Comparison of ENCODE assay signal across 1 cellular context in the genomic region with DNA sequence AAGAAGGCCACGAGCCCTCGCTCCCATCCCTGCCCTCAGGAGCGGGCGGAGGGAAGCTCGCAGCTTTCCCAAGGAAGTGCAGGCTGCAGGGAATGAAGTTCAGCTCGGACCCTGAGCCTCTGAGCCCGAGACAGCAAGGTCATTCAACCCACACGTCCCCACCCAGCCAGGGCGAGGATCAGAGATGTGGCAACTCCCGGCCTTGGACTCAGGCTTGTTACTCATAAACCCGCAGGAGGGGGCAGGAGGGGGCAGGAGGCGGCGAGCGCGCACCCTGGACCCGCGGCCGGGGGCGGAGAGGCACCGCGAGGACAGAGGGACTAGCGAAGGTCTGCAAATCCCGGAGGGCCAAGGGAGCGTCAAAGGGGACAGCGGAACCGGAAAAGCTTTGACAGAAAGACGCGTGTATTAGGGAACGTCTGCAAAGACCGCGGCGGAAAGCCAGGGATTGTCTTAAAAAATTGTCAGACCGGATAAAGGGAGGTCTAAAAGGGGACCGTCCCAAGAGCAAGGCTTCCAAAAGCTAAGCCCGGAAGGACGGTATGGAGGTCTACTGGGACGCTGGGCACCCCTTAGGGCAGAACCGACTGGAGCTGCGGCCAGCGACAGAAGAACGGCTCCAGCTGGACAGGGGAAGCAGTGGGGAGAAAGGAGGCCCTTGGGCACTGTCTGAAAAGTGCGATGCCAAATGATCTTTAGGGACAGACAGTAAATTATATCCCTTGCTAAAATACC.
TF ChIP-seq lines count a peak whose summit lies in the region.

No MANE protein-coding gene starts in this region.

TF ChIP-seq in HepG2, 621 proteins besides CTCF, POLR2A, EP300 and RAD21 (continued from another document and continues in another):
- TF ChIP-seq, protein P1, sequence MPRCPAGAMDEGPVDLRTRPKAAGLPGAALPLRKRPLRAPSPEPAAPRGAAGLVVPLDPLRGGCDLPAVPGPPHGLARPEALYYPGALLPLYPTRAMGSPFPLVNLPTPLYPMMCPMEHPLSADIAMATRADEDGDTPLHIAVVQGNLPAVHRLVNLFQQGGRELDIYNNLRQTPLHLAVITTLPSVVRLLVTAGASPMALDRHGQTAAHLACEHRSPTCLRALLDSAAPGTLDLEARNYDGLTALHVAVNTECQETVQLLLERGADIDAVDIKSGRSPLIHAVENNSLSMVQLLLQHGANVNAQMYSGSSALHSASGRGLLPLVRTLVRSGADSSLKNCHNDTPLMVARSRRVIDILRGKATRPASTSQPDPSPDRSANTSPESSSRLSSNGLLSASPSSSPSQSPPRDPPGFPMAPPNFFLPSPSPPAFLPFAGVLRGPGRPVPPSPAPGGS (CRISPR knock-in tag; IDR thresholded peaks at IDR 0.05), result peak; percentile 63
- peak; percentile 90 for TF ChIP-seq ZNF883 (CRISPR knock-in tag; IDR thresholded peaks at IDR 0.05; ENCODE audit: not compliant biosample characterization)
- peak; percentile 98 for TF ChIP-seq ZNF331 (CRISPR knock-in tag; IDR thresholded peaks at IDR 0.05)
- TF ChIP-seq ZNF781 (CRISPR knock-in tag; IDR thresholded peaks at IDR 0.05; ENCODE audit: borderline replicate concordance, not compliant biosample characterization), result no peak
- peak; percentile 100 for TF ChIP-seq PAXIP1 (CRISPR knock-in tag; conservative IDR thresholded peaks at IDR 0.05)
- TF ChIP-seq ONECUT2 (CRISPR knock-in tag; IDR thresholded peaks at IDR 0.05), result peak; percentile 44; the same call in 1 of the 2 replicates
- TF ChIP-seq ZFP82 (CRISPR knock-in tag; IDR thresholded peaks at IDR 0.05; ENCODE audit: borderline replicate concordance), result no peak
- peak; percentile 98 for TF ChIP-seq ZNF501 (CRISPR knock-in tag; IDR thresholded peaks at IDR 0.05)
- TF ChIP-seq PLSCR1 (CRISPR knock-in tag; IDR thresholded peaks at IDR 0.05; ENCODE audit: borderline replicate concordance), result no peak
- TF ChIP-seq, protein P2, sequence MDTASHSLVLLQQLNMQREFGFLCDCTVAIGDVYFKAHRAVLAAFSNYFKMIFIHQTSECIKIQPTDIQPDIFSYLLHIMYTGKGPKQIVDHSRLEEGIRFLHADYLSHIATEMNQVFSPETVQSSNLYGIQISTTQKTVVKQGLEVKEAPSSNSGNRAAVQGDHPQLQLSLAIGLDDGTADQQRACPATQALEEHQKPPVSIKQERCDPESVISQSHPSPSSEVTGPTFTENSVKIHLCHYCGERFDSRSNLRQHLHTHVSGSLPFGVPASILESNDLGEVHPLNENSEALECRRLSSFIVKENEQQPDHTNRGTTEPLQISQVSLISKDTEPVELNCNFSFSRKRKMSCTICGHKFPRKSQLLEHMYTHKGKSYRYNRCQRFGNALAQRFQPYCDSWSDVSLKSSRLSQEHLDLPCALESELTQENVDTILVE (CRISPR knock-in tag; IDR thresholded peaks at IDR 0.05), result peak; percentile 97
- peak; percentile 98 for TF ChIP-seq ZNF615 (CRISPR knock-in tag; IDR thresholded peaks at IDR 0.05; ENCODE audit: borderline replicate concordance)
- TF ChIP-seq, protein P3, sequence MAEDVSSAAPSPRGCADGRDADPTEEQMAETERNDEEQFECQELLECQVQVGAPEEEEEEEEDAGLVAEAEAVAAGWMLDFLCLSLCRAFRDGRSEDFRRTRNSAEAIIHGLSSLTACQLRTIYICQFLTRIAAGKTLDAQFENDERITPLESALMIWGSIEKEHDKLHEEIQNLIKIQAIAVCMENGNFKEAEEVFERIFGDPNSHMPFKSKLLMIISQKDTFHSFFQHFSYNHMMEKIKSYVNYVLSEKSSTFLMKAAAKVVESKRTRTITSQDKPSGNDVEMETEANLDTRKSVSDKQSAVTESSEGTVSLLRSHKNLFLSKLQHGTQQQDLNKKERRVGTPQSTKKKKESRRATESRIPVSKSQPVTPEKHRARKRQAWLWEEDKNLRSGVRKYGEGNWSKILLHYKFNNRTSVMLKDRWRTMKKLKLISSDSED (CRISPR knock-in tag; IDR thresholded peaks at IDR 0.05), result no peak; the same call in 1 of the 2 replicates
- peak; percentile 78; the same call in 1 of the 2 replicates for TF ChIP-seq SMAD9 (CRISPR knock-in tag; IDR thresholded peaks at IDR 0.05)
- peak; percentile 96 for TF ChIP-seq FOSL2 (CRISPR knock-in tag; IDR thresholded peaks at IDR 0.05)
- TF ChIP-seq RORA (CRISPR knock-in tag; IDR thresholded peaks at IDR 0.05), result no peak
- peak; percentile 100 for TF ChIP-seq CEBPB (IDR thresholded peaks at IDR 0.05; ENCODE audit: borderline replicate concordance, low read depth, low read length)
- TF ChIP-seq ZNF432 (CRISPR knock-in tag; IDR thresholded peaks at IDR 0.05; ENCODE audit: borderline replicate concordance), result no peak
- peak; percentile 97; the same call in 1 of the 2 replicates for TF ChIP-seq ZNF839 (CRISPR knock-in tag; IDR thresholded peaks at IDR 0.05; ENCODE audit: borderline replicate concordance)
- TF ChIP-seq ZNF552 (CRISPR knock-in tag; IDR thresholded peaks at IDR 0.05; ENCODE audit: borderline replicate concordance), result peak; percentile 95; the same call in 1 of the 2 replicates
- TF ChIP-seq PTBP1 (IDR thresholded peaks at IDR 0.05; ENCODE audit: low read depth, low read length, poor library complexity, severe bottlenecking), result no peak
- TF ChIP-seq, protein P4, sequence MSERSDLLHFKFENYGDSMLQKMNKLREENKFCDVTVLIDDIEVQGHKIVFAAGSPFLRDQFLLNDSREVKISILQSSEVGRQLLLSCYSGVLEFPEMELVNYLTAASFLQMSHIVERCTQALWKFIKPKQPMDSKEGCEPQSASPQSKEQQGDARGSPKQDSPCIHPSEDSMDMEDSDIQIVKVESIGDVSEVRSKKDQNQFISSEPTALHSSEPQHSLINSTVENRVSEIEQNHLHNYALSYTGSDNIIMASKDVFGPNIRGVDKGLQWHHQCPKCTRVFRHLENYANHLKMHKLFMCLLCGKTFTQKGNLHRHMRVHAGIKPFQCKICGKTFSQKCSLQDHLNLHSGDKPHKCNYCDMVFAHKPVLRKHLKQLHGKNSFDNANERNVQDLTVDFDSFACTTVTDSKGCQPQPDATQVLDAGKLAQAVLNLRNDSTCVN (CRISPR knock-in tag; IDR thresholded peaks at IDR 0.05; ENCODE audit: borderline replicate concordance), result peak; percentile 81
- peak; percentile 98 for TF ChIP-seq ZBTB4 (CRISPR knock-in tag; IDR thresholded peaks at IDR 0.05; ENCODE audit: borderline replicate concordance)
- peak; percentile 99 for TF ChIP-seq POGK (CRISPR knock-in tag; conservative IDR thresholded peaks at IDR 0.05)
- TF ChIP-seq ZNF337 (CRISPR knock-in tag; IDR thresholded peaks at IDR 0.05; ENCODE audit: borderline replicate concordance, low read depth), result peak; percentile 78
- peak; percentile 93 for TF ChIP-seq SIX4 (CRISPR knock-in tag; IDR thresholded peaks at IDR 0.05)
- no peak for TF ChIP-seq SOX6 (IDR thresholded peaks at IDR 0.05)
- peak; percentile 97 for TF ChIP-seq SOX6 (CRISPR knock-in tag; IDR thresholded peaks at IDR 0.05)
- peak; percentile 84 for TF ChIP-seq BRF2 (CRISPR knock-in tag; IDR thresholded peaks at IDR 0.05)
- TF ChIP-seq ZNF792 (CRISPR knock-in tag; IDR thresholded peaks at IDR 0.05), result peak; percentile 99
- TF ChIP-seq SP1 (IDR thresholded peaks at IDR 0.05), result no peak
- TF ChIP-seq SP1 (CRISPR knock-in tag; IDR thresholded peaks at IDR 0.05), result peak; percentile 76
- TF ChIP-seq, protein P5, sequence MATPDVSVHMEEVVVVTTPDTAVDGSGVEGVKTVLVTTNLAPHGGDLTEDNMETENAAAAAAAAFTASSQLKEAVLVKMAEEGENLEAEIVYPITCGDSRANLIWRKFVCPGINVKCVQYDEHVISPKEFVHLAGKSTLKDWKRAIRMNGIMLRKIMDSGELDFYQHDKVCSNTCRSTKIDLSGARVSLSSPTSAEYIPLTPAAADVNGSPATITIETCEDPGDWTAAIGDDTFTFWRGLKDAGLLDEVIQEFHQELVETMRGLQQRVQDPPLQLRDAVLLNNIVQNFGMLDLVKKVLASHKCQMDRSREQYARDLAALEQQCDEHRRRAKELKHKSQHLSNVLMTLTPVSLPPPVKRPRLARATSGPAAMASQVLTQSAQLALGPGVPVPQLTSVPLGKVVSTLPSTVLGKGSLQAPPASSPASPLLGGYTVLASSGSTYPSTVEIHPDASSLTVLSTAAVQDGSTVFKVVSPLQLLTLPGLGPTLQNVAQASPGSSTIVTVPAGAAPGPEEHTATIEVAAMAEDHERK (CRISPR knock-in tag; IDR thresholded peaks at IDR 0.05; ENCODE audit: low read depth), result no peak
- TF ChIP-seq, protein P6, sequence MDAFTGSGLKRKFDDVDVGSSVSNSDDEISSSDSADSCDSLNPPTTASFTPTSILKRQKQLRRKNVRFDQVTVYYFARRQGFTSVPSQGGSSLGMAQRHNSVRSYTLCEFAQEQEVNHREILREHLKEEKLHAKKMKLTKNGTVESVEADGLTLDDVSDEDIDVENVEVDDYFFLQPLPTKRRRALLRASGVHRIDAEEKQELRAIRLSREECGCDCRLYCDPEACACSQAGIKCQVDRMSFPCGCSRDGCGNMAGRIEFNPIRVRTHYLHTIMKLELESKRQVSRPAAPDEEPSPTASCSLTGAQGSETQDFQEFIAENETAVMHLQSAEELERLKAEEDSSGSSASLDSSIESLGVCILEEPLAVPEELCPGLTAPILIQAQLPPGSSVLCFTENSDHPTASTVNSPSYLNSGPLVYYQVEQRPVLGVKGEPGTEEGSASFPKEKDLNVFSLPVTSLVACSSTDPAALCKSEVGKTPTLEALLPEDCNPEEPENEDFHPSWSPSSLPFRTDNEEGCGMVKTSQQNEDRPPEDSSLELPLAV (CRISPR knock-in tag; conservative IDR thresholded peaks at IDR 0.05; ENCODE audit: low read depth), result no peak
